Comparison of ENCODE assay signal across 8 cellular contexts in genomic region chr5:80204808-80205614, GRCh38. TPM values are rescaled to one million over a fixed set of nuclear protein-coding genes. Genes with fewer than 3 reads are reported as not detected.
DNase-seq lines count a peak whose midpoint lies in the region; ATAC-seq and TF ChIP-seq lines count a peak whose summit lies in the region.

No MANE protein-coding gene starts in this region.

- H3K4me1 ChIP-seq in SJCRH30: peaks cover 9% of the 10 kb centered on the region; the same call in 1 of the 2 replicates

- H3K4me1 Mint-ChIP-seq in HFFc6 (ENCODE audit: low read depth) (peaks cover 50% of the 10 kb centered on the region), endothelial cell (ENCODE audit: unreplicated experiment) (peaks cover 42% of the 10 kb centered on the region)

- no peaks in the 10 kb centered on the region for H3K9me3 Mint-ChIP-seq in HFFc6
- no peaks in the 10 kb centered on the region for H3K9me3 Mint-ChIP-seq in endothelial cell (ENCODE audit: unreplicated experiment)

- 0 out of 2 replicates have a peak, but pooled peaks cover 3% of the 10 kb centered on the region for H3K9me3 ChIP-seq in SJCRH30 (replicated peaks)

- no peaks in the 10 kb centered on the region for H3K27me3 ChIP-seq in SJCRH30

- peak overlapping the region; percentile 58 for H3K27ac ChIP-seq in SJCRH30

- no peaks in the 10 kb centered on the region; the same call in none of the 2 replicates for H3K27me3 Mint-ChIP-seq in HFFc6 (ENCODE audit: insufficient read depth)
- H3K27me3 Mint-ChIP-seq in endothelial cell (ENCODE audit: unreplicated experiment): peaks cover 7% of the 10 kb centered on the region

- no peak for TF ChIP-seq CTCF in HFFc6 (IDR thresholded peaks at IDR 0.05)
- no peak for TF ChIP-seq CTCF in endothelial cell (IDR thresholded peaks at IDR 0.05; ENCODE audit: unreplicated experiment)
- TF ChIP-seq CTCF in omental fat pad (IDR thresholded peaks at IDR 0.05): no peak

- peak overlapping the region; percentile 36; the same call in 1 of the 2 replicates for H3K27ac Mint-ChIP-seq in HFFc6
- peak overlapping the region; percentile 95 for H3K27ac Mint-ChIP-seq in endothelial cell (ENCODE audit: unreplicated experiment)

- no peaks in the 10 kb centered on the region for H3K36me3 ChIP-seq in SJCRH30

- peak; percentile 33 for ATAC-seq in omental fat pad (ENCODE audit: low FRiP score)
- no peak for ATAC-seq in HG02610 (IDR thresholded peaks at IDR 0.05; ENCODE audit: unreplicated experiment)

- H3K4me3 Mint-ChIP-seq in HFFc6: no peak overlapping the region
- H3K4me3 Mint-ChIP-seq in endothelial cell (ENCODE audit: unreplicated experiment): no peak overlapping the region

- no peak for DNase-seq in HFFc6
- peak; percentile 80 to 88 for DNase-seq in SJCRH30
- DNase-seq in endothelial cell (ENCODE audit: low spot score): peak; percentile 56
- DNase-seq in omental fat pad (ENCODE audit: low spot score): no peak
- no peak for DNase-seq in LoVo (ENCODE audit: low spot score)
- no peak for DNase-seq in NCI-H526 treated with DMSO at 0.1 percent for 48 hours (lab: John Stamatoyannopoulos, UW)
- no peak for DNase-seq in NCI-H1694 treated with DMSO at 0.1 percent for 48 hours (lab: John Stamatoyannopoulos, UW)

- H3K36me3 Mint-ChIP-seq in HFFc6 (ENCODE audit: low read depth) (no peaks in the 10 kb centered on the region; the same call in 1 of the 2 replicates), endothelial cell (ENCODE audit: low read depth, unreplicated experiment) (peaks cover 30% of the 10 kb centered on the region)

- no peak overlapping the region for H3K4me3 ChIP-seq in SJCRH30

RNA-seq across cellular contexts. Expression of gene SERINC5, which starts 50.8 kb away (rescaled TPM):
- 10 to 100 TPM; 16.4 to 28.1 (median 19.9) TPM for total RNA-seq in HFFc6 (2021; fragmentation: NEBNext Ultra II Directional; extraction: Animal tissue kit (Norgen Biotek cat#: 25700))
- total RNA-seq in SJCRH30 (2014; rRNA removed; shearing (Covaris generic)): 7.8 and 9.0 TPM in 2 replicates
- total RNA-seq in endothelial cell (ENCODE audit: unreplicated experiment) (122 TPM), omental fat pad (10 to 100 TPM; 19.5 to 32.8 (median 25.6) TPM)

Comparison
In these comparisons a context has a peak if more than half of its experiments do, and no peak if none do; other contexts are left out.
1. DNase-seq: peak in SJCRH30 (2 of 2) and endothelial cell (single experiment); none in HFFc6 (single experiment), omental fat pad (single experiment), LoVo (single experiment), NCI-H526 treated with DMSO at 0.1 percent for 48 hours (single experiment) and NCI-H1694 treated with DMSO at 0.1 percent for 48 hours (single experiment).